Comparison of ENCODE assay signal across 9 cellular contexts in the genomic region with DNA sequence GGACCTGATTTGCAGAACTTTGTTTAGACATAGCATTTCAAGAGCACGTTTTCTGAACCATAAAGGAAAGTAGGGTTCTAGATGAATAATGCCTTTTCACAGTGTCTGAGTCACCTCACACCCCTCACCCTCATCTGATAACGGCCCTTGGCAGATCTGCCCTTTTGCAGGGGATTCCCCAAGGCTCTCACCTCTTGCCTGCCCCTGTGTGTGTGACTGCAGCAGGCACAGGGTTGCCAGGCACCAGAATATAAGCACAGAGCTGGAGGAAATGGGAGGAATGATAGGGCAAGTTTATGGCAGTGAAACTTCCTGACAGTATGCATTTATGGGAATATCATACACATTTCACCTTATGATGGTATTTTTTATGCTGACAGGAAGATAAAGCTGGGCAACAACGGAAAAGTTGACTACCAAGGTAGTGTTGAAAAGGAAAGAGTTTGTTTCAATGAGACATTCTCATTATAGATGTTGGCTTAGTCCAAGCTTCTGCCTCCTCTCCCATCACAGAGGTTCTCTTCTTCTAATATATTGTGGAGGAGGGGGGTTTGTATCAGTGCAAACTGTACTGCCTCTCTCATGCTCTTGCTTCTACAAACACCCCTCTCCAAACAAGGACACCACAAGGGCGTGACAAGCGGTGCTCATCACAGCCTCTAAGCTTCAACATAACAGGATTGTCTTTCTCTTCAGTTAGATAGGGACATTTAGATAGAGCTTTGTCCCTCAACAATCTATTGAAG.
DNase-seq lines count a peak whose midpoint lies in the region; ATAC-seq, FAIRE-seq and TF ChIP-seq lines count a peak whose summit lies in the region.
"Had no signal": no experiment of that assay in that cellular context is flagged by ENCODE, and none has a peak within 500 bp of the region (broad histone marks: within the 10 kb centered on the region; RNA-seq: fewer than 3 reads in every experiment).

No MANE protein-coding gene starts in this region.

- H3K36me3 ChIP-seq in right lobe of liver = no peaks in the 10 kb centered on the region
- H3K36me3 ChIP-seq: thoracic aorta had no signal

- no peak for FAIRE-seq in frontal cortex (lab: Jason Lieb, UNC)

- no peaks in the 10 kb centered on the region for H3K4me1 ChIP-seq in right lobe of liver

- peak; percentile 28 to 89 (median 58) for ATAC-seq in right lobe of liver

- no peak for TF ChIP-seq CTCF in right lobe of liver (IDR thresholded peaks at IDR 0.05)

- peak overlapping the region in 2 of 3 donors; percentile 2 to 26 for H3K27ac Mint-ChIP-seq in IgD-negative memory B cell

- intact Hi-C loops in right lobe of liver (cut with DNase I) = loop anchor here in 1 of 2 donors (10.0 kb wide), 1 partner anchor 423 kb away; no protein-coding TSS in a partner anchor

- no peaks in the 10 kb centered on the region for H3K27me3 ChIP-seq in right lobe of liver

- 54% methylated on average over 5 of the region's 5 CpGs for WGBS in right lobe of liver (ENCODE audit: insufficient coverage, low coverage, low lambda C conversion rate, missing lambda C conversion rate)

- DNase-seq in COLO668 (lab: John Stamatoyannopoulos, UW; ENCODE audit: unreplicated experiment) = peak; percentile 1
- DNase-seq in activated T-cell treated with anti-CD3 and anti-CD28 coated beads for 1 hour (ENCODE audit: low read depth) = peak; percentile 67
- peak in 1 of 3 donors; percentile 31 for DNase-seq in right lobe of liver
- no peak for DNase-seq in NCI-H2227 treated with DMSO at 0.1 percent for 48 hours (lab: John Stamatoyannopoulos, UW)
- no peak for DNase-seq in GM19240 (ENCODE audit: insufficient read length, low spot score)
- no peak for DNase-seq in frontal cortex (ENCODE audit: low spot score in 2 of 2)
- no peak for DNase-seq in SKM-1 (lab: John Stamatoyannopoulos, UW; ENCODE audit: unreplicated experiment)

- no peak overlapping the region for H3K4me3 Mint-ChIP-seq in IgD-negative memory B cell

- H3K36me3 Mint-ChIP-seq in IgD-negative memory B cell = no peaks in the 10 kb centered on the region

- no peaks in the 10 kb centered on the region for H3K27me3 Mint-ChIP-seq in IgD-negative memory B cell

- H3K4me1 Mint-ChIP-seq in IgD-negative memory B cell = peaks cover 6 to 31% (median 24%) of the 10 kb centered on the region in 3 donors

- H3K9me3 Mint-ChIP-seq in IgD-negative memory B cell = no peaks in the 10 kb centered on the region

- no peaks in the 10 kb centered on the region for H3K9me3 ChIP-seq in right lobe of liver
- H3K9me3 ChIP-seq: thoracic aorta had no signal

- H3K27ac ChIP-seq in right lobe of liver = no peak overlapping the region
- H3K27ac ChIP-seq: thoracic aorta had no signal

- H3K4me3 ChIP-seq in right lobe of liver = no peak overlapping the region
- H3K4me3 ChIP-seq: thoracic aorta had no signal

- TF ChIP-seq POLR2A in right lobe of liver (IDR thresholded peaks at IDR 0.05) = no peak

Comparison
In these comparisons a context has a peak if more than half of its experiments do, and no peak if none do; other contexts are left out.
1. DNase-seq: peak in COLO668 (single experiment) and activated T-cell treated with anti-CD3 and anti-CD28 coated beads for 1 hour (single experiment); none in NCI-H2227 treated with DMSO at 0.1 percent for 48 hours (single experiment), GM19240 (single experiment), frontal cortex (0 of 2) and SKM-1 (single experiment).